ENCODE assay signal across 22 cellular contexts in the genomic region with DNA sequence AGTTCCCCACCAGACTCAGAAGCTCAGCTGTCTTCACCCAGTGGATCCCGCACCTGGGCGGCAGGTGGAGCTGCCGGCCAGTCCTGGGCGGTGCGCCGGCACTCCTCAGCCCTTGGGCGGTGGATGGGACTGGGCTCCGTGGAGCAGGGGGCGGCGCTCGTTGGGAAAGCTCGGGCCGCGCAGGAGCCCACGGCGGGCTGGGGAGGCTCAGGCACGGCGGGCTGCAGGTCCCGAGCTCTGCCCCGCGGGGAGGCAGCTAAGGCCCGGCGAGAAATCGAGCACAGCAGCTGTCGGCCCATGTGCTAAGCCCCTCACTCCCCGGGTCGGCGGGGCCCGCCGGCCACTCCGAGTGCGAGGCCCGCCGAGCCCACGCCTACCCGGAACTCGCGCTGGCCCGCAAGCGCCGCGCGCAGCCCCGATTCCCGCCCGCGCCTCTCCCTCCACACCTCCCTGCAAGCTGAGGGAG.
A peak's percentile ranks its signal among the peaks of the same experiment; 100 is the strongest.
DNase-seq lines count a peak whose midpoint lies in the region; TF ChIP-seq lines count a peak whose summit lies in the region.
"Had no signal": no experiment of that assay in that cellular context is flagged by ENCODE, and none has a peak within 500 bp of the region (broad histone marks: within the 10 kb centered on the region; RNA-seq: fewer than 3 reads in every experiment).

No MANE protein-coding gene starts in this region.

- H3K79me2 ChIP-seq in SK-N-SH (ENCODE audit: insufficient read depth) = no peaks in the 10 kb centered on the region

- peak overlapping the region; percentile 80 for H3K4me3 Mint-ChIP-seq in type B pancreatic cell
- H3K4me3 Mint-ChIP-seq in activated CD4-positive, alpha-beta T cell treated with anti-CD3 and anti-CD28 coated beads, Interleukin-2, amount 10 ng/mL, durations not matched to agents 24 days and 14 days = no peak overlapping the region
- H3K4me3 Mint-ChIP-seq in CD8-positive, alpha-beta memory T cell = no peak overlapping the region
- H3K4me3 Mint-ChIP-seq: activated CD4-positive, alpha-beta memory T cell treated with anti-CD3 and anti-CD28 coated beads for 36 hours; activated naive CD4-positive, alpha-beta T cell treated with anti-CD3 and anti-CD28 coated beads for 36 hours; effector memory CD8-positive, alpha-beta T cell; stimulated activated naive B cell treated with anti-CD40 and anti-IgM and Interleukin-4, amounts not matched to agents 10 μg/mL and 1 μg/mL and 100 μg/mL, for 72 hours; T-helper 17 cell had no signal

- CTCF ChIA-PET in SK-N-SH (lab: Yijun Ruan, JAX) = no interaction called here
- CTCF ChIA-PET in CD8-positive, alpha-beta memory T cell (lab: Charles Lee) = no interaction called here

- no peak overlapping the region for H2AFZ ChIP-seq in SK-N-SH (ENCODE audit: low read depth)

- H3K27me3 ChIP-seq in HUES6 (ENCODE audit: control insufficient read depth, insufficient read depth, low read length) (no peaks in the 10 kb centered on the region), SK-N-SH (ENCODE audit: insufficient read depth) (no peaks in the 10 kb centered on the region)
- no peaks in the 10 kb centered on the region for H3K27me3 ChIP-seq in CD8-positive, alpha-beta memory T cell (ENCODE audit: insufficient read depth, low read length, poor library complexity, severe bottlenecking)
- H3K27me3 ChIP-seq: right lobe of liver, SJSA1, tibial artery had no signal

- no peaks in the 10 kb centered on the region for H3K4me1 Mint-ChIP-seq in type B pancreatic cell (ENCODE audit: unreplicated experiment)
- H3K4me1 Mint-ChIP-seq in activated CD4-positive, alpha-beta T cell treated with anti-CD3 and anti-CD28 coated beads, Interleukin-2, amount 10 ng/mL, durations not matched to agents 24 days and 14 days = no peaks in the 10 kb centered on the region
- H3K4me1 Mint-ChIP-seq in CD8-positive, alpha-beta memory T cell = no peaks in the 10 kb centered on the region
- H3K4me1 Mint-ChIP-seq: stimulated activated naive B cell treated with anti-CD40 and anti-IgM and Interleukin-4, amounts not matched to agents 10 μg/mL and 1 μg/mL and 100 μg/mL, for 72 hours; T-helper 17 cell had no signal

- POLR2A ChIA-PET in SK-N-SH (lab: Yijun Ruan, JAX) = no interaction called here
- POLR2A ChIA-PET in CD8-positive, alpha-beta memory T cell (lab: Charles Lee) = no interaction called here

- DNase-seq in epithelial cell of proximal tubule (ENCODE audit: low read depth) = no peak
- DNase-seq in left kidney (ENCODE audit: low read depth, low spot score) = peak; percentile 41
- no peak for DNase-seq in type B pancreatic cell (ENCODE audit: extremely low spot score, unreplicated experiment)
- no peak for DNase-seq in activated CD4-positive, alpha-beta T cell treated with anti-CD3 and anti-CD28 coated beads, Interleukin-2, amount 10 ng/mL, durations not matched to agents 24 days and 14 days
- DNase-seq in SK-N-SH = no peak
- DNase-seq in CD8-positive, alpha-beta memory T cell = no peak
- DNase-seq: activated CD4-positive, alpha-beta memory T cell treated with anti-CD3 and anti-CD28 coated beads for 36 hours; activated naive CD4-positive, alpha-beta T cell treated with anti-CD3 and anti-CD28 coated beads for 36 hours; aorta; cerebellar nuclear complex; COR-L47; effector memory CD8-positive, alpha-beta T cell; left ventricle myocardium superior; NCI-H187; NCI-H2227 treated with DMSO at 0.1 percent for 48 hours; right lobe of liver; stimulated activated naive B cell treated with anti-CD40 and anti-IgM and Interleukin-4, amounts not matched to agents 10 μg/mL and 1 μg/mL and 100 μg/mL, for 72 hours; T-helper 17 cell; tibial artery; WERI-Rb-1 had no signal

- no peaks in the 10 kb centered on the region for H3K36me3 ChIP-seq in HUES6 (ENCODE audit: control insufficient read depth, insufficient read depth, low read length)
- no peaks in the 10 kb centered on the region for H3K36me3 ChIP-seq in SK-N-SH (replicated peaks in 1 of 2; ENCODE audit: control insufficient read depth in 1 of 2, insufficient read depth in 2 of 2, low read length in 1 of 2)
- no peaks in the 10 kb centered on the region for H3K36me3 ChIP-seq in CD8-positive, alpha-beta memory T cell (ENCODE audit: insufficient read depth, low read length)
- H3K36me3 ChIP-seq: right lobe of liver, SJSA1, tibial artery, WERI-Rb-1 had no signal

- H3K9me3 Mint-ChIP-seq in type B pancreatic cell = no peaks in the 10 kb centered on the region
- H3K9me3 Mint-ChIP-seq in activated CD4-positive, alpha-beta T cell treated with anti-CD3 and anti-CD28 coated beads, Interleukin-2, amount 10 ng/mL, durations not matched to agents 24 days and 14 days = peaks cover 4% of the 10 kb centered on the region
- peaks cover 0 to 36% (median 9%) of the 10 kb centered on the region in 5 donors for H3K9me3 Mint-ChIP-seq in CD8-positive, alpha-beta memory T cell

- H3K4me1 ChIP-seq in HUES6 (ENCODE audit: control insufficient read depth, insufficient read depth, low read length) (no peaks in the 10 kb centered on the region), SK-N-SH (ENCODE audit: control insufficient read depth in 1 of 2, insufficient read depth in 2 of 2, low read depth in 1 of 2, low read length in 1 of 2) (no peaks in the 10 kb centered on the region)
- H3K4me1 ChIP-seq in CD8-positive, alpha-beta memory T cell (ENCODE audit: insufficient read depth, low read length) = no peaks in the 10 kb centered on the region
- H3K4me1 ChIP-seq: right lobe of liver, SJSA1, tibial artery had no signal

- peak overlapping the region; percentile 49 for H3K4me3 ChIP-seq in HUES6 (ENCODE audit: low read depth, low read length)
- H3K4me3 ChIP-seq in epithelial cell of proximal tubule (ENCODE audit: low read depth, low read length) = peak overlapping the region; percentile 10
- no peak overlapping the region for H3K4me3 ChIP-seq in SK-N-SH (ENCODE audit: low read depth in 2 of 2, low read length in 1 of 2)
- H3K4me3 ChIP-seq in CD8-positive, alpha-beta memory T cell (ENCODE audit: low read length) = no peak overlapping the region
- H3K4me3 ChIP-seq: right lobe of liver, SJSA1, tibial artery had no signal

- H3K9ac ChIP-seq in HUES6 (ENCODE audit: low read length) (peak overlapping the region; percentile 7), SK-N-SH (no peak overlapping the region)

- intact Hi-C loops in activated CD4-positive, alpha-beta T cell treated with anti-CD3 and anti-CD28 coated beads, Interleukin-2, amount 10 ng/mL, durations not matched to agents 24 days and 14 days (cut with micrococcal nuclease) = no loop called here

- no peaks in the 10 kb centered on the region for H3K36me3 Mint-ChIP-seq in type B pancreatic cell
- no peaks in the 10 kb centered on the region for H3K36me3 Mint-ChIP-seq in activated CD4-positive, alpha-beta T cell treated with anti-CD3 and anti-CD28 coated beads, Interleukin-2, amount 10 ng/mL, durations not matched to agents 24 days and 14 days (ENCODE audit: low read depth)
- H3K36me3 Mint-ChIP-seq in CD8-positive, alpha-beta memory T cell = no peaks in the 10 kb centered on the region
- H3K36me3 Mint-ChIP-seq: activated CD4-positive, alpha-beta memory T cell treated with anti-CD3 and anti-CD28 coated beads for 36 hours; stimulated activated naive B cell treated with anti-CD40 and anti-IgM and Interleukin-4, amounts not matched to agents 10 μg/mL and 1 μg/mL and 100 μg/mL, for 72 hours had no signal

- peak; percentile 26 for TF ChIP-seq CTCF in epithelial cell of proximal tubule (conservative IDR thresholded peaks at IDR 0.05; ENCODE audit: low read depth, low read length)
- peak; percentile 63 for TF ChIP-seq CTCF in type B pancreatic cell (conservative IDR thresholded peaks at IDR 0.05)
- no peak for TF ChIP-seq CTCF in SK-N-SH (IDR thresholded peaks at IDR 0.05)

- TF ChIP-seq RAD21 in SK-N-SH (IDR thresholded peaks at IDR 0.05; ENCODE audit: low read length) = no peak

- 64% methylated on average over 5 of the region's 47 CpGs for WGBS in SK-N-SH (ENCODE audit: low lambda C conversion rate)

- H3K27me3 Mint-ChIP-seq in type B pancreatic cell = no peaks in the 10 kb centered on the region
- no peaks in the 10 kb centered on the region for H3K27me3 Mint-ChIP-seq in activated CD4-positive, alpha-beta T cell treated with anti-CD3 and anti-CD28 coated beads, Interleukin-2, amount 10 ng/mL, durations not matched to agents 24 days and 14 days
- no peaks in the 10 kb centered on the region for H3K27me3 Mint-ChIP-seq in CD8-positive, alpha-beta memory T cell
- H3K27me3 Mint-ChIP-seq: activated CD4-positive, alpha-beta memory T cell treated with anti-CD3 and anti-CD28 coated beads for 36 hours; effector memory CD8-positive, alpha-beta T cell; stimulated activated naive B cell treated with anti-CD40 and anti-IgM and Interleukin-4, amounts not matched to agents 10 μg/mL and 1 μg/mL and 100 μg/mL, for 72 hours; T-helper 17 cell had no signal

- no peak overlapping the region for H3K27ac ChIP-seq in HUES6 (ENCODE audit: low read depth, low read length)
- H3K27ac ChIP-seq in SK-N-SH (ENCODE audit: low read depth in 2 of 2, low read length in 1 of 2) = no peak overlapping the region
- H3K27ac ChIP-seq in CD8-positive, alpha-beta memory T cell (ENCODE audit: low read depth, low read length) = no peak overlapping the region
- H3K27ac ChIP-seq: right lobe of liver, SJSA1, tibial artery, WERI-Rb-1 had no signal

- H3K9me3 ChIP-seq in HUES6 (ENCODE audit: control insufficient read depth, insufficient read depth, low read depth, low read length) (peaks cover 5% of the 10 kb centered on the region), SK-N-SH (no peaks in the 10 kb centered on the region)
- no peaks in the 10 kb centered on the region for H3K9me3 ChIP-seq in CD8-positive, alpha-beta memory T cell (ENCODE audit: low read length)
- H3K9me3 ChIP-seq: right lobe of liver, SJSA1 had no signal

- no peak overlapping the region for H3K27ac Mint-ChIP-seq in type B pancreatic cell
- no peak overlapping the region for H3K27ac Mint-ChIP-seq in activated CD4-positive, alpha-beta T cell treated with anti-CD3 and anti-CD28 coated beads, Interleukin-2, amount 10 ng/mL, durations not matched to agents 24 days and 14 days
- H3K27ac Mint-ChIP-seq in CD8-positive, alpha-beta memory T cell = no peak overlapping the region
- H3K27ac Mint-ChIP-seq: activated CD4-positive, alpha-beta memory T cell treated with anti-CD3 and anti-CD28 coated beads for 36 hours; activated naive CD4-positive, alpha-beta T cell treated with anti-CD3 and anti-CD28 coated beads for 36 hours; effector memory CD8-positive, alpha-beta T cell; stimulated activated naive B cell treated with anti-CD40 and anti-IgM and Interleukin-4, amounts not matched to agents 10 μg/mL and 1 μg/mL and 100 μg/mL, for 72 hours; T-helper 17 cell had no signal

- H3K9me2 ChIP-seq in SK-N-SH = no peaks in the 10 kb centered on the region

- no peak overlapping the region for H3K4me2 ChIP-seq in SK-N-SH

- H4K20me1 ChIP-seq in SK-N-SH (ENCODE audit: insufficient read depth) = no peaks in the 10 kb centered on the region

- TF ChIP-seq EP300 in SK-N-SH (IDR thresholded peaks at IDR 0.05; ENCODE audit: borderline replicate concordance in 1 of 2, low read depth in 1 of 2, low read length in 1 of 2) = no peak

- H3F3A ChIP-seq in SK-N-SH (replicated peaks; ENCODE audit: insufficient read depth) = no peaks in the 10 kb centered on the region

TF ChIP-seq in SK-N-SH, 30 proteins besides CTCF, POLR2A, EP300 and RAD21 (continues in another document):
- TF ChIP-seq RXRA (IDR thresholded peaks at IDR 0.05; ENCODE audit: borderline replicate concordance, low read depth) = no peak

Comparison
In these comparisons a context has a peak if more than half of its experiments do, and no peak if none do; other contexts are left out.
1. H3K4me3 ChIP-seq: peak in HUES6 (single experiment) and epithelial cell of proximal tubule (single experiment); none in SK-N-SH (0 of 2) and CD8-positive, alpha-beta memory T cell (single experiment).